In the genomic region with DNA sequence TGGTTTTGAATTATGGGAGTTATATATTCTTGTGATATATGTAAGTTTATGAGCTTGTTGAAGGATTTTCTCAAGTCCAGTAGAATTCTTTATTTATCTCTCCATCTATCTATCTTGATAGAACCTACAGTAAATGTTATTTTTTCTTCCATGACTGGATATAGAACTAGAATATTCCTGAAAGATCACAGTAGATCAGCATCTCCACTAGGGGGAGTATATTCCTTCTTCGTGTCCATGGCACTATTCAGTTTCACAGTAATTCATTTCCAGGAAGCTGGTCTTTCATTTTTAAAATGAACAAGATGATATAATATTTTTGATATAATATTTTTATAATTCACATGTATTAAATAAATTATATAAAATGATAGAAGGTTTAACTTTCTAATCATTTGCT, we compare ENCODE assay signal across 7 cellular contexts. TPM values are rescaled to one million over a fixed set of nuclear protein-coding genes. Genes with fewer than 3 reads are reported as not detected.
DNase-seq lines count a peak whose midpoint lies in the region; TF ChIP-seq lines count a peak whose summit lies in the region.

No MANE protein-coding gene starts in this region.

- H3K27me3 Mint-ChIP-seq in HFFc6 (ENCODE audit: insufficient read depth) (peaks cover 1% of the 10 kb centered on the region; the same call in 1 of the 2 replicates), progenitor cell of endocrine pancreas (no peaks in the 10 kb centered on the region)

- no peaks in the 10 kb centered on the region for H3K4me1 Mint-ChIP-seq in HFFc6 (ENCODE audit: low read depth)
- H3K4me1 Mint-ChIP-seq in progenitor cell of endocrine pancreas (ENCODE audit: low read depth): no peaks in the 10 kb centered on the region

- H3K4me3 Mint-ChIP-seq in HFFc6: no peak overlapping the region
- H3K4me3 Mint-ChIP-seq in progenitor cell of endocrine pancreas (ENCODE audit: low read depth): no peak overlapping the region

- peak; percentile 66; the same call in 1 of the 2 replicates for TF ChIP-seq CTCF in HFFc6 (IDR thresholded peaks at IDR 0.05)
- TF ChIP-seq CTCF in cardiac fibroblast (IDR thresholded peaks at IDR 0.05; ENCODE audit: low read depth, low read length): peak; percentile 21
- peak; percentile 70 for TF ChIP-seq CTCF in progenitor cell of endocrine pancreas (IDR thresholded peaks at IDR 0.05; ENCODE audit: unreplicated experiment)

- DNase-seq in HFFc6: no peak
- peak; percentile 56 for DNase-seq in NCI-H2227 treated with DMSO at 0.1 percent for 48 hours (lab: John Stamatoyannopoulos, UW)
- peak; percentile 1 to 6 for DNase-seq in cardiac fibroblast (ENCODE audit: low read depth in 2 of 2)
- no peak for DNase-seq in progenitor cell of endocrine pancreas (ENCODE audit: low spot score, unreplicated experiment)
- no peak for DNase-seq in NCI-H187 treated with DMSO at 0.1 percent for 48 hours (lab: John Stamatoyannopoulos, UW)
- DNase-seq in NCI-H187 (lab: John Stamatoyannopoulos, UW): no peak
- DNase-seq in posterior vena cava (ENCODE audit: low spot score): no peak

- no peaks in the 10 kb centered on the region for H3K36me3 Mint-ChIP-seq in HFFc6 (ENCODE audit: low read depth)
- no peaks in the 10 kb centered on the region for H3K36me3 Mint-ChIP-seq in progenitor cell of endocrine pancreas (ENCODE audit: insufficient read depth)

- peaks cover 43% of the 10 kb centered on the region for H3K9me3 Mint-ChIP-seq in HFFc6
- no peaks in the 10 kb centered on the region for H3K9me3 Mint-ChIP-seq in progenitor cell of endocrine pancreas (ENCODE audit: low read depth)

- no peak overlapping the region for H3K4me3 ChIP-seq in cardiac fibroblast (replicated peaks in 1 of 2; ENCODE audit: low read depth in 2 of 2, low read length in 2 of 2)

- intact Hi-C loops in posterior vena cava (cut with DNase I): no loop called here

- H3K27ac Mint-ChIP-seq in HFFc6 (no peak overlapping the region), progenitor cell of endocrine pancreas (no peak overlapping the region)

RNA-seq across cellular contexts. Expression of a gene that starts 18.8 kb away (rescaled TPM):
- not detected for total RNA-seq in HFFc6 (2021; fragmentation: NEBNext Ultra II Directional; extraction: Animal tissue kit (Norgen Biotek cat#: 25700))
- total RNA-seq in progenitor cell of endocrine pancreas (not detected in 2 replicates), posterior vena cava (not detected)

Comparison
In these comparisons a context has a peak if more than half of its experiments do, and no peak if none do; other contexts are left out.
1. DNase-seq: peak in NCI-H2227 treated with DMSO at 0.1 percent for 48 hours (single experiment) and cardiac fibroblast (2 of 2); none in HFFc6 (single experiment), progenitor cell of endocrine pancreas (single experiment), NCI-H187 treated with DMSO at 0.1 percent for 48 hours (single experiment), NCI-H187 (0 of 2) and posterior vena cava (single experiment).
2. Peak in every context shown above with its lines, with median percentiles within 50 percentile points of each other: CTCF ChIP-seq.